Comparison of ENCODE assay signal across 12 cellular contexts in genomic region chr17:43645450-43645764, GRCh38. TPM values are rescaled to one million over a fixed set of nuclear protein-coding genes. Genes with fewer than 3 reads are reported as not detected.
DNase-seq lines count a peak whose midpoint lies in the region; ATAC-seq and TF ChIP-seq lines count a peak whose summit lies in the region.
"Had no signal": no experiment of that assay in that cellular context is flagged by ENCODE, and none has a peak within 500 bp of the region (broad histone marks: within the 10 kb centered on the region; RNA-seq: fewer than 3 reads in every experiment).

No MANE protein-coding gene starts in this region.

- H3K4me1 ChIP-seq in right atrium auricular region (peaks cover 0 to 46% of the 10 kb centered on the region in 2 donors), parathyroid adenoma (no peaks in the 10 kb centered on the region), aorta (ENCODE audit: control insufficient read depth in 1 of 2, insufficient read depth in 2 of 2, low read length in 2 of 2) (no peaks in the 10 kb centered on the region)

- H3K36me3 ChIP-seq in right atrium auricular region: no peaks in the 10 kb centered on the region
- H3K36me3 ChIP-seq in parathyroid adenoma (ENCODE audit: control insufficient read depth, insufficient read depth, low read length): no peaks in the 10 kb centered on the region
- no peaks in the 10 kb centered on the region for H3K36me3 ChIP-seq in aorta (ENCODE audit: control insufficient read depth in 1 of 2, insufficient read depth in 2 of 2, low read length in 1 of 2)

- H3K9me3 ChIP-seq in right atrium auricular region (no peaks in the 10 kb centered on the region), parathyroid adenoma (ENCODE audit: control insufficient read depth, low read length) (no peaks in the 10 kb centered on the region), aorta (ENCODE audit: control insufficient read depth, low read length) (no peaks in the 10 kb centered on the region)
- H3K9me3 ChIP-seq: body of pancreas had no signal

- H2AFZ ChIP-seq in parathyroid adenoma: peak overlapping the region; percentile 77

- no peaks in the 10 kb centered on the region for H3K79me2 ChIP-seq in parathyroid adenoma

- H3K4me3 ChIP-seq in right atrium auricular region: peak overlapping the region in 1 of 2 donors; percentile 53
- peak overlapping the region; percentile 36 for H3K4me3 ChIP-seq in fibroblast of mammary gland (ENCODE audit: control insufficient read depth, low read depth, low read length)
- H3K4me3 ChIP-seq in parathyroid adenoma (ENCODE audit: low read depth, low read length): no peak overlapping the region
- peak overlapping the region in 1 of 2 donors; percentile 44 for H3K4me3 ChIP-seq in aorta (ENCODE audit: low read length in 2 of 2)

- WGBS in aorta, 2 donors: 81 to 82% methylated on average over 16 of the region's 16 CpGs

- no peak overlapping the region for H3K4me2 ChIP-seq in parathyroid adenoma (ENCODE audit: low read length)

- no peak for DNase-seq in right atrium auricular region (ENCODE audit: low spot score)
- DNase-seq in Right ventricle myocardium inferior (ENCODE audit: missing footprints): no peak
- no peak for DNase-seq in fibroblast of mammary gland (ENCODE audit: low read depth)
- DNase-seq in aorta: no peak
- DNase-seq in stimulated activated CD4-positive, alpha-beta T cell treated with anti-CD3 and anti-CD28 coated beads, Interleukin-15, amount 100 ng/mL, for 24 hours: no peak
- DNase-seq in activated naive CD4-positive, alpha-beta T cell treated with Interleukin-2 at 50 U/mL for 16 hours: no peak
- no peak for DNase-seq in COLO668 (lab: John Stamatoyannopoulos, UW; ENCODE audit: unreplicated experiment)
- DNase-seq: NCI-H1417 treated with DMSO at 0.1 percent for 48 hours, NCI-H510A, OCI-M1 had no signal

- TF ChIP-seq CTCF in right atrium auricular region (IDR thresholded peaks at IDR 0.05) (no peak), fibroblast of mammary gland (conservative IDR thresholded peaks at IDR 0.05; ENCODE audit: control insufficient read depth, insufficient read depth, low read depth, low read length) (no peak), parathyroid adenoma (IDR thresholded peaks at IDR 0.05) (no peak)

- peak overlapping the region; percentile 89 to 92 for H3K27ac ChIP-seq in right atrium auricular region
- H3K27ac ChIP-seq in parathyroid adenoma: peak overlapping the region; percentile 68
- H3K27ac ChIP-seq in aorta (ENCODE audit: low read depth in 1 of 2, low read length in 2 of 2): no peak overlapping the region

- intact Hi-C loops in Right ventricle myocardium inferior (cut with DNase I) (no loop called here), aorta (cut with DNase I) (no loop called here)

- no peak for ATAC-seq in Right ventricle myocardium inferior
- ATAC-seq in aorta (ENCODE audit: low FRiP score): peak; percentile 3

- no peak overlapping the region for H3K9ac ChIP-seq in parathyroid adenoma

- no peaks in the 10 kb centered on the region for H3K27me3 ChIP-seq in right atrium auricular region
- no peaks in the 10 kb centered on the region for H3K27me3 ChIP-seq in parathyroid adenoma (ENCODE audit: control insufficient read depth, insufficient read depth, low read length)
- no peaks in the 10 kb centered on the region for H3K27me3 ChIP-seq in aorta (ENCODE audit: control insufficient read depth in 1 of 2, insufficient read depth in 2 of 2, low read length in 1 of 2)

RNA-seq across cellular contexts. Expression of gene MEOX1, which starts 16.3 kb away (rescaled TPM):
- 10 to 100 TPM in 1 of 2 donors, 1 to 10 TPM in 1; 3.9 to 13.8 TPM for total RNA-seq in right atrium auricular region
- total RNA-seq in Right ventricle myocardium inferior: 11.1 TPM
- total RNA-seq in aorta: 10 to 100 TPM in 1 of 2 donors, 1 to 10 TPM in 1; 6.9 to 32.9 TPM
- polyA plus RNA-seq in aorta: under 1 TPM; 0.41 to 0.50 TPM

Comparison
In these comparisons a context has a peak if more than half of its experiments do, and no peak if none do; other contexts are left out.
1. H3K27ac ChIP-seq: peak in right atrium auricular region (2 of 2) and parathyroid adenoma (single experiment); none in aorta (0 of 2).